In genomic region chr11:133476570-133477262, GRCh38 we compare ENCODE assay signal across 16 cellular contexts. TPM values are rescaled to one million over a fixed set of nuclear protein-coding genes. Genes with fewer than 3 reads are reported as not detected.
"Had no signal": no experiment of that assay in that cellular context is flagged by ENCODE, and none has a peak within 500 bp of the region (broad histone marks: within the 10 kb centered on the region; RNA-seq: fewer than 3 reads in every experiment).

No MANE protein-coding gene starts in this region.

- H3K27ac ChIP-seq: adrenal gland, sigmoid colon had no signal

- H3K27me3 ChIP-seq: adrenal gland, sigmoid colon had no signal

- H3K4me1 Mint-ChIP-seq: stimulated activated naive B cell treated with anti-CD40 and anti-IgM and Interleukin-4, amounts not matched to agents 10 μg/mL and 1 μg/mL and 100 μg/mL, for 72 hours; T-cell had no signal

- H3K4me3 Mint-ChIP-seq: natural killer cell treated with Interleukin-12 subunit alpha and Interleukin-12 subunit beta and Interleukin-15 and Interleukin-18, amount 100 ng/mL, for 72 hours; stimulated activated naive B cell treated with anti-CD40 and anti-IgM and Interleukin-4, amounts not matched to agents 10 μg/mL and 1 μg/mL and 100 μg/mL, for 72 hours; T-cell had no signal

- H3K36me3 Mint-ChIP-seq: natural killer cell treated with Interleukin-12 subunit alpha and Interleukin-12 subunit beta and Interleukin-15 and Interleukin-18, amount 100 ng/mL, for 72 hours; stimulated activated naive B cell treated with anti-CD40 and anti-IgM and Interleukin-4, amounts not matched to agents 10 μg/mL and 1 μg/mL and 100 μg/mL, for 72 hours; T-cell had no signal

- H3K9me3 Mint-ChIP-seq: activated T-helper 2 cell treated with anti-CD3 and anti-CD28 coated beads, Interferon-gamma antibody, Interleukin-2, Interleukin-4, amounts not matched to agents 10 μg/mL and 5 μg/mL and 100 μg/mL, durations not matched to agents 14 hours and 24 hours and 36 hours had no signal

- H3K27me3 Mint-ChIP-seq: natural killer cell treated with Interleukin-12 subunit alpha and Interleukin-12 subunit beta and Interleukin-15 and Interleukin-18, amount 100 ng/mL, for 72 hours; stimulated activated naive B cell treated with anti-CD40 and anti-IgM and Interleukin-4, amounts not matched to agents 10 μg/mL and 1 μg/mL and 100 μg/mL, for 72 hours had no signal

- H3K4me3 ChIP-seq: adrenal gland, sigmoid colon had no signal

- H3K9me3 ChIP-seq: adrenal gland, sigmoid colon had no signal

- DNase-seq: activated CD4-positive, alpha-beta T cell treated with anti-CD3 and anti-CD28 coated beads for 48 hours; activated CD8-positive, alpha-beta memory T cell treated with anti-CD3 and anti-CD28 coated beads for 24 hours; activated naive CD4-positive, alpha-beta T cell treated with anti-CD3 and anti-CD28 coated beads, Interleukin-2, amount 50 U/mL, for 16 hours; adrenal gland; cortex of kidney; effector memory CD4-positive, alpha-beta T cell; hypothalamus; sigmoid colon; stimulated activated CD4-positive, alpha-beta T cell treated with anti-CD3 and anti-CD28 coated beads, Interleukin-2, amount 100 ng/mL, for 24 hours; stimulated activated naive B cell treated with anti-CD40 and anti-IgM and Interleukin-4, amounts not matched to agents 10 μg/mL and 1 μg/mL and 100 μg/mL, for 72 hours; substantia nigra; T-cell; trophoblast cell had no signal

- H3K27ac Mint-ChIP-seq: activated T-helper 2 cell treated with anti-CD3 and anti-CD28 coated beads, Interferon-gamma antibody, Interleukin-2, Interleukin-4, amounts not matched to agents 10 μg/mL and 5 μg/mL and 100 μg/mL, durations not matched to agents 14 hours and 24 hours and 36 hours; natural killer cell treated with Interleukin-12 subunit alpha and Interleukin-12 subunit beta and Interleukin-15 and Interleukin-18, amount 100 ng/mL, for 72 hours; stimulated activated naive B cell treated with anti-CD40 and anti-IgM and Interleukin-4, amounts not matched to agents 10 μg/mL and 1 μg/mL and 100 μg/mL, for 72 hours; T-cell had no signal

- H3K4me1 ChIP-seq: adrenal gland, sigmoid colon had no signal

- H3K36me3 ChIP-seq: adrenal gland, sigmoid colon had no signal

RNA-seq across cellular contexts. Expression of gene OPCML, which starts 55.6 kb away (rescaled TPM):
- total RNA-seq: activated T-helper 2 cell treated with anti-CD3 and anti-CD28 coated beads, Interferon-gamma antibody, Interleukin-2, Interleukin-4, amounts not matched to agents 10 μg/mL and 5 μg/mL and 100 μg/mL, durations not matched to agents 14 hours and 24 hours and 36 hours; epithelial cell of proximal tubule; natural killer cell treated with Interleukin-12 subunit alpha and Interleukin-12 subunit beta and Interleukin-15 and Interleukin-18, amount 100 ng/mL, for 72 hours; T-cell had no signal
